In genomic region chr2:50448556-50448955, GRCh38 we compare ENCODE assay signal across 29 cellular contexts.
DNase-seq lines count a peak whose midpoint lies in the region; ATAC-seq and TF ChIP-seq lines count a peak whose summit lies in the region.
"Had no signal": no experiment of that assay in that cellular context is flagged by ENCODE, and none has a peak within 500 bp of the region (broad histone marks: within the 10 kb centered on the region; RNA-seq: fewer than 3 reads in every experiment).

No MANE protein-coding gene starts in this region.

- no peak for TF ChIP-seq POLR2A in esophagus squamous epithelium (IDR thresholded peaks at IDR 0.05)

- peaks cover 2% of the 10 kb centered on the region for H3K27me3 Mint-ChIP-seq in GM23338 (ENCODE audit: insufficient read depth, low read depth, poor library complexity)
- no peaks in the 10 kb centered on the region for H3K27me3 Mint-ChIP-seq in CD8-positive, alpha-beta memory T cell
- no peaks in the 10 kb centered on the region for H3K27me3 Mint-ChIP-seq in activated CD8-positive, alpha-beta memory T cell treated with anti-CD3 and anti-CD28 coated beads, Interleukin-2, amount 10 ng/mL, durations not matched to agents 7 days and 5 days
- H3K27me3 Mint-ChIP-seq: activated CD4-positive, alpha-beta memory T cell treated with anti-CD3 and anti-CD28 coated beads, Interleukin-2, amount 10 ng/mL, durations not matched to agents 7 days and 5 days; activated T-cell treated with anti-CD3 and anti-CD28 coated beads, Interleukin-2, amount 50 U/mL, for 24 hours; central memory CD8-positive, alpha-beta T cell; stimulated activated naive CD8-positive, alpha-beta T cell treated with anti-CD3 and anti-CD28 coated beads, Interleukin-15, Interleukin-2, amounts not matched to agents 100 ng/mL and 50 ng/mL, for 24 hours had no signal

- H3K4me1 Mint-ChIP-seq in GM23338, result peaks cover 33% of the 10 kb centered on the region
- no peaks in the 10 kb centered on the region for H3K4me1 Mint-ChIP-seq in CD8-positive, alpha-beta memory T cell
- H3K4me1 Mint-ChIP-seq in activated CD8-positive, alpha-beta memory T cell treated with anti-CD3 and anti-CD28 coated beads, Interleukin-2, amount 10 ng/mL, durations not matched to agents 7 days and 5 days, result no peaks in the 10 kb centered on the region
- H3K4me1 Mint-ChIP-seq: activated CD4-positive, alpha-beta memory T cell treated with anti-CD3 and anti-CD28 coated beads, Interleukin-2, amount 10 ng/mL, durations not matched to agents 7 days and 5 days; B cell; central memory CD8-positive, alpha-beta T cell; nephron had no signal

- H3F3A ChIP-seq in GM23338 (replicated peaks; ENCODE audit: low read depth), result no peaks in the 10 kb centered on the region

- H3K9me3 ChIP-seq in WERI-Rb-1 (ENCODE audit: severe bottlenecking), result no peaks in the 10 kb centered on the region
- no peaks in the 10 kb centered on the region for H3K9me3 ChIP-seq in esophagus squamous epithelium
- H3K9me3 ChIP-seq in CD8-positive, alpha-beta memory T cell (ENCODE audit: low read length), result no peaks in the 10 kb centered on the region
- H3K9me3 ChIP-seq: ascending aorta, gastroesophageal sphincter, upper lobe of left lung had no signal

- H3K27ac Mint-ChIP-seq in GM23338, result peak overlapping the region; percentile 57; the same call in 1 of the 2 replicates
- H3K27ac Mint-ChIP-seq in CD8-positive, alpha-beta memory T cell, result no peak overlapping the region
- no peak overlapping the region for H3K27ac Mint-ChIP-seq in activated CD8-positive, alpha-beta memory T cell treated with anti-CD3 and anti-CD28 coated beads, Interleukin-2, amount 10 ng/mL, durations not matched to agents 7 days and 5 days
- H3K27ac Mint-ChIP-seq: activated CD4-positive, alpha-beta memory T cell treated with anti-CD3 and anti-CD28 coated beads, Interleukin-2, amount 10 ng/mL, durations not matched to agents 7 days and 5 days; activated T-cell treated with anti-CD3 and anti-CD28 coated beads, Interleukin-2, amount 50 U/mL, for 24 hours; B cell; nephron; stimulated activated naive CD8-positive, alpha-beta T cell treated with anti-CD3 and anti-CD28 coated beads, Interleukin-15, Interleukin-2, amounts not matched to agents 100 ng/mL and 50 ng/mL, for 24 hours had no signal

- H3K9me3 Mint-ChIP-seq in GM23338, result no peaks in the 10 kb centered on the region
- H3K9me3 Mint-ChIP-seq in CD8-positive, alpha-beta memory T cell, result peaks cover 0 to 6% (median 0%) of the 10 kb centered on the region in 5 donors
- no peaks in the 10 kb centered on the region for H3K9me3 Mint-ChIP-seq in activated CD8-positive, alpha-beta memory T cell treated with anti-CD3 and anti-CD28 coated beads, Interleukin-2, amount 10 ng/mL, durations not matched to agents 7 days and 5 days (ENCODE audit: low read depth)
- H3K9me3 Mint-ChIP-seq: activated CD4-positive, alpha-beta memory T cell treated with anti-CD3 and anti-CD28 coated beads, Interleukin-2, amount 10 ng/mL, durations not matched to agents 7 days and 5 days; central memory CD8-positive, alpha-beta T cell; nephron; stimulated activated naive CD8-positive, alpha-beta T cell treated with anti-CD3 and anti-CD28 coated beads, Interleukin-15, Interleukin-2, amounts not matched to agents 100 ng/mL and 50 ng/mL, for 24 hours had no signal

- H3K27ac ChIP-seq in GM23338 (ENCODE audit: low read depth), result no peak overlapping the region
- H3K27ac ChIP-seq in WERI-Rb-1, result 0 out of 2 replicates have a peak overlapping the region, but pooled peaks have one; percentile 0
- no peak overlapping the region for H3K27ac ChIP-seq in esophagus squamous epithelium
- no peak overlapping the region for H3K27ac ChIP-seq in CD8-positive, alpha-beta memory T cell (ENCODE audit: low read depth, low read length)
- H3K27ac ChIP-seq: ascending aorta, gastroesophageal sphincter, upper lobe of left lung had no signal

- no peak overlapping the region for H3K4me3 Mint-ChIP-seq in GM23338
- no peak overlapping the region for H3K4me3 Mint-ChIP-seq in CD8-positive, alpha-beta memory T cell
- H3K4me3 Mint-ChIP-seq in activated CD8-positive, alpha-beta memory T cell treated with anti-CD3 and anti-CD28 coated beads, Interleukin-2, amount 10 ng/mL, durations not matched to agents 7 days and 5 days, result no peak overlapping the region
- H3K4me3 Mint-ChIP-seq: activated CD4-positive, alpha-beta memory T cell treated with anti-CD3 and anti-CD28 coated beads, Interleukin-2, amount 10 ng/mL, durations not matched to agents 7 days and 5 days; activated T-cell treated with anti-CD3 and anti-CD28 coated beads, Interleukin-2, amount 50 U/mL, for 24 hours; B cell; central memory CD8-positive, alpha-beta T cell; nephron; stimulated activated naive CD8-positive, alpha-beta T cell treated with anti-CD3 and anti-CD28 coated beads, Interleukin-15, Interleukin-2, amounts not matched to agents 100 ng/mL and 50 ng/mL, for 24 hours had no signal

- H3K79me2 ChIP-seq in GM23338 (replicated peaks; ENCODE audit: insufficient read depth), result no peaks in the 10 kb centered on the region

- no peaks in the 10 kb centered on the region for H3K36me3 ChIP-seq in GM23338 (ENCODE audit: insufficient read depth)
- H3K36me3 ChIP-seq in WERI-Rb-1, result no peaks in the 10 kb centered on the region
- no peaks in the 10 kb centered on the region for H3K36me3 ChIP-seq in esophagus squamous epithelium
- no peaks in the 10 kb centered on the region for H3K36me3 ChIP-seq in CD8-positive, alpha-beta memory T cell (ENCODE audit: insufficient read depth, low read length)
- H3K36me3 ChIP-seq: ascending aorta, gastroesophageal sphincter, upper lobe of left lung had no signal

- no peaks in the 10 kb centered on the region for H3K9me2 ChIP-seq in GM23338 (ENCODE audit: insufficient read depth)

- H3K36me3 Mint-ChIP-seq in GM23338 (ENCODE audit: low read depth), result no peaks in the 10 kb centered on the region
- H3K36me3 Mint-ChIP-seq in CD8-positive, alpha-beta memory T cell, result no peaks in the 10 kb centered on the region
- H3K36me3 Mint-ChIP-seq in activated CD8-positive, alpha-beta memory T cell treated with anti-CD3 and anti-CD28 coated beads, Interleukin-2, amount 10 ng/mL, durations not matched to agents 7 days and 5 days, result no peaks in the 10 kb centered on the region

- H3K4me3 ChIP-seq in GM23338 (no peak overlapping the region), WERI-Rb-1 (ENCODE audit: low read depth, low read length) (peak overlapping the region; percentile 26; the same call in 1 of the 2 replicates), esophagus squamous epithelium (no peak overlapping the region)
- H3K4me3 ChIP-seq in CD8-positive, alpha-beta memory T cell (ENCODE audit: low read length), result no peak overlapping the region
- H3K4me3 ChIP-seq: ascending aorta, gastroesophageal sphincter, upper lobe of left lung had no signal

- POLR2A ChIA-PET in CD8-positive, alpha-beta memory T cell (lab: Charles Lee), result no interaction called here

- H3K4me1 ChIP-seq in GM23338 (ENCODE audit: insufficient read depth), result peaks cover 14% of the 10 kb centered on the region
- H3K4me1 ChIP-seq in esophagus squamous epithelium, result peaks cover 0 to 10% (median 0%) of the 10 kb centered on the region in 3 donors
- no peaks in the 10 kb centered on the region for H3K4me1 ChIP-seq in CD8-positive, alpha-beta memory T cell (ENCODE audit: insufficient read depth, low read length)
- H3K4me1 ChIP-seq: ascending aorta, gastroesophageal sphincter, upper lobe of left lung had no signal

- DNase-seq in GM23338 (ENCODE audit: low spot score), result no peak
- DNase-seq in NCI-H1436 treated with DMSO at 0.1 percent for 48 hours (lab: John Stamatoyannopoulos, UW), result peak; percentile 47
- DNase-seq in NCI-H2227 (lab: John Stamatoyannopoulos, UW; ENCODE audit: unreplicated experiment), result peak; percentile 85
- DNase-seq in WERI-Rb-1, result peak; percentile 46
- no peak for DNase-seq in esophagus squamous epithelium (lab: John Stamatoyannopoulos, UW)
- DNase-seq in CD8-positive, alpha-beta memory T cell, result no peak
- DNase-seq in activated CD8-positive, alpha-beta memory T cell treated with anti-CD3 and anti-CD28 coated beads, Interleukin-2, amount 10 ng/mL, durations not matched to agents 7 days and 5 days, result no peak
- DNase-seq: activated CD4-positive, alpha-beta memory T cell treated with anti-CD3 and anti-CD28 coated beads, Interleukin-2, amount 10 ng/mL, durations not matched to agents 7 days and 5 days; activated CD4-positive, CD25-positive, alpha-beta regulatory T cell; activated naive CD4-positive, alpha-beta T cell treated with anti-CD3 and anti-CD28 coated beads, Interleukin-2, amount 50 U/mL, for 16 hours; activated T-cell treated with anti-CD3 and anti-CD28 coated beads, Interleukin-2, amount 50 U/mL, for 24 hours; Calu3; effector CD4-positive, alpha-beta T cell; HCEC 1CT; left colon; midbrain; NCI-H526; posterior cingulate gyrus; stimulated activated CD4-positive, alpha-beta T cell treated with anti-CD3 and anti-CD28 coated beads, Interleukin-2, amount 100 ng/mL, for 24 hours; T-helper 2 cell; upper lobe of left lung had no signal

- no peak overlapping the region for H3K4me2 ChIP-seq in GM23338

- H3K27me3 ChIP-seq in GM23338 (ENCODE audit: insufficient read depth) (no peaks in the 10 kb centered on the region), WERI-Rb-1 (ENCODE audit: insufficient read depth, low read depth, severe bottlenecking) (no peaks in the 10 kb centered on the region), esophagus squamous epithelium (no peaks in the 10 kb centered on the region)
- no peaks in the 10 kb centered on the region for H3K27me3 ChIP-seq in CD8-positive, alpha-beta memory T cell (ENCODE audit: insufficient read depth, low read length, poor library complexity, severe bottlenecking)
- H3K27me3 ChIP-seq: ascending aorta, gastroesophageal sphincter, upper lobe of left lung had no signal

- TF ChIP-seq CTCF in GM23338 (conservative IDR thresholded peaks at IDR 0.05; ENCODE audit: low read depth in 2 of 2), result no peak
- no peak for TF ChIP-seq CTCF in WERI-Rb-1 (IDR thresholded peaks at IDR 0.05; ENCODE audit: low read depth, low read length)
- TF ChIP-seq CTCF in esophagus squamous epithelium (IDR thresholded peaks at IDR 0.05), result no peak

- WGBS in esophagus squamous epithelium, 2 donors, result 38 to 59% methylated on average over 5 of the region's 5 CpGs

- no peaks in the 10 kb centered on the region for H4K20me1 ChIP-seq in GM23338 (replicated peaks; ENCODE audit: insufficient read depth)

- ATAC-seq in GM23338, result no peak
- ATAC-seq in activated CD8-positive, alpha-beta memory T cell treated with anti-CD3 and anti-CD28 coated beads, Interleukin-2, amount 10 ng/mL, durations not matched to agents 7 days and 5 days, result no peak
- ATAC-seq: gastroesophageal sphincter, HepG2, left colon, Panc1 had no signal

- CTCF ChIA-PET in CD8-positive, alpha-beta memory T cell (lab: Charles Lee), result no interaction called here
- CTCF ChIA-PET in activated CD8-positive, alpha-beta memory T cell treated with anti-CD3 and anti-CD28 coated beads, Interleukin-2, amount 10 ng/mL, durations not matched to agents 7 days and 5 days (lab: Charles Lee), result no interaction called here

- no peak overlapping the region for H2AFZ ChIP-seq in GM23338

- intact Hi-C loops in esophagus squamous epithelium (cut with DNase I), result no loop called here

TF ChIP-seq in GM23338, 12 proteins besides CTCF, POLR2A, EP300 and RAD21 (continues in another document):
- TF ChIP-seq EZH2phosphoT487 (IDR thresholded peaks at IDR 0.05; ENCODE audit: unreplicated experiment) (no peak), NANOG (IDR thresholded peaks at IDR 0.05; ENCODE audit: borderline replicate concordance) (no peak), CREB1 (CRISPR knock-in tag; IDR thresholded peaks at IDR 0.05; ENCODE audit: low read depth) (no peak)

Comparison
In these comparisons a context has a peak if more than half of its experiments do, and no peak if none do; other contexts are left out.
1. DNase-seq: peak in NCI-H1436 treated with DMSO at 0.1 percent for 48 hours (single experiment), NCI-H2227 (single experiment) and WERI-Rb-1 (single experiment); none in GM23338 (single experiment), esophagus squamous epithelium (single experiment), CD8-positive, alpha-beta memory T cell (0 of 5) and activated CD8-positive, alpha-beta memory T cell treated with anti-CD3 and anti-CD28 coated beads, Interleukin-2, amount 10 ng/mL, durations not matched to agents 7 days and 5 days (single experiment).